In genomic region chr16:21554795-21555585, GRCh38 we compare ENCODE assay signal across 8 cellular contexts. TPM values are rescaled to one million over a fixed set of nuclear protein-coding genes. Genes with fewer than 3 reads are reported as not detected.
DNase-seq lines count a peak whose midpoint lies in the region; ATAC-seq, FAIRE-seq and TF ChIP-seq lines count a peak whose summit lies in the region.

No MANE protein-coding gene starts in this region.

- no peaks in the 10 kb centered on the region for H3K27me3 ChIP-seq in bronchial epithelial cell (ENCODE audit: control insufficient read depth, insufficient read depth, low read length)

- DNase-seq in AG10803 (ENCODE audit: low read depth) (peak; percentile 70), NCI-H2227 treated with DMSO at 0.1 percent for 48 hours (lab: John Stamatoyannopoulos, UW) (peak; percentile 87), bronchial epithelial cell (ENCODE audit: low read depth) (peak; percentile 51), iris pigment epithelial cell (ENCODE audit: low read depth) (peak; percentile 67)
- peak; percentile 76 to 91 for DNase-seq in stimulated activated CD4-positive, alpha-beta T cell treated with anti-CD3 and anti-CD28 coated beads, Interleukin-15, amount 100 ng/mL, for 1 hour (ENCODE audit: low read depth in 1 of 2, low spot score in 1 of 2)

- peak; percentile 34 for TF ChIP-seq POLR2A in GM19099 (IDR thresholded peaks at IDR 0.05; ENCODE audit: extremely low read depth, insufficient read length, low read depth)

- H3K4me3 ChIP-seq in AG10803 (ENCODE audit: low read length) (peak overlapping the region; percentile 15), WI38 (ENCODE audit: low read depth, low read length) (no peak overlapping the region), bronchial epithelial cell (ENCODE audit: low read depth, low read length) (no peak overlapping the region)

- peak; percentile 97 for ATAC-seq in HG03280 (IDR thresholded peaks at IDR 0.05; ENCODE audit: unreplicated experiment)

- H3K36me3 ChIP-seq in bronchial epithelial cell (ENCODE audit: control insufficient read depth, insufficient read depth, low read length), result no peaks in the 10 kb centered on the region

- no peak for FAIRE-seq in bronchial epithelial cell (lab: Jason Lieb, UNC)

- peak; percentile 97 for TF ChIP-seq CTCF in AG10803 (conservative IDR thresholded peaks at IDR 0.05; ENCODE audit: low read length)
- TF ChIP-seq CTCF in WI38 (IDR thresholded peaks at IDR 0.05; ENCODE audit: low read depth, low read length), result peak; percentile 99
- peak; percentile 99 for TF ChIP-seq CTCF in bronchial epithelial cell (IDR thresholded peaks at IDR 0.05; ENCODE audit: insufficient read depth, low read length, severe bottlenecking)

RNA-seq across cellular contexts. Expression of gene METTL9, which starts 44.4 kb away (rescaled TPM):
- 181 and 225 TPM in 2 replicates for total RNA-seq in bronchial epithelial cell
